In genomic region chr7:134520130-134520529, GRCh38 we compare ENCODE assay signal across 15 cellular contexts. TPM values are rescaled to one million over a fixed set of nuclear protein-coding genes. Genes with fewer than 3 reads are reported as not detected.
A peak's percentile ranks its signal among the peaks of the same experiment; 100 is the strongest.
DNase-seq lines count a peak whose midpoint lies in the region; ATAC-seq and TF ChIP-seq lines count a peak whose summit lies in the region.
"Had no signal": no experiment of that assay in that cellular context is flagged by ENCODE, and none has a peak within 500 bp of the region (broad histone marks: within the 10 kb centered on the region; RNA-seq: fewer than 3 reads in every experiment).

No MANE protein-coding gene starts in this region.

- intact Hi-C loops in heart right ventricle (cut with DNase I) = loop anchor here in 2 of 10 donors (2.0 kb wide), 1 partner anchor 87 kb away; no protein-coding TSS in a partner anchor
- intact Hi-C loops in Right ventricle myocardium inferior (cut with DNase I) = no loop called here

- TF ChIP-seq CTCF in heart right ventricle (IDR thresholded peaks at IDR 0.05) (peak in 6 of 9 donors; percentile 16 to 35 (median 23)), VCaP (conservative IDR thresholded peaks at IDR 0.05) (peak; percentile 41; the same call in 1 of the 2 replicates)

- H3K4me1 ChIP-seq in heart right ventricle = peaks cover 0 to 9% (median 0%) of the 10 kb centered on the region in 9 donors
- H3K4me1 ChIP-seq: lower lobe of right lung had no signal

- H3K9me3 ChIP-seq in heart right ventricle = no peaks in the 10 kb centered on the region
- H3K9me3 ChIP-seq: BLaER1, lower lobe of right lung had no signal

- DNase-seq in heart right ventricle (no peak), Right ventricle myocardium inferior (ENCODE audit: missing footprints) (no peak), hepatic stellate cell (ENCODE audit: low spot score) (peak; percentile 13), H4 (ENCODE audit: low spot score) (no peak)
- DNase-seq in activated CD4-positive, CD25-positive, alpha-beta regulatory T cell (lab: John Stamatoyannopoulos, UW) = no peak
- DNase-seq: activated naive CD8-positive, alpha-beta T cell treated with anti-CD3 and anti-CD28 coated beads for 36 hours; hypothalamus; lower lobe of right lung; NCI-H345; RPMI8226 had no signal

- no peaks in the 10 kb centered on the region for H3K36me3 ChIP-seq in heart right ventricle
- H3K36me3 ChIP-seq: BLaER1, lower lobe of right lung had no signal

- ATAC-seq in heart right ventricle (no peak), Right ventricle myocardium inferior (no peak), GM21526 (IDR thresholded peaks at IDR 0.05; ENCODE audit: low FRiP score, unreplicated experiment) (no peak), HG02610 (IDR thresholded peaks at IDR 0.05; ENCODE audit: unreplicated experiment) (no peak)
- ATAC-seq: lower lobe of right lung had no signal

- WGBS in heart right ventricle, 2 donors = 63 to 79% methylated on average over 4 of the region's 4 CpGs

- H3K27ac ChIP-seq in heart right ventricle = no peak overlapping the region
- H3K27ac ChIP-seq in VCaP = no peak overlapping the region
- H3K27ac ChIP-seq: BLaER1, lower lobe of right lung had no signal

- no peak overlapping the region for H3K4me3 ChIP-seq in heart right ventricle
- H3K4me3 ChIP-seq: BLaER1, lower lobe of right lung had no signal

- peaks cover 0 to 9% (median 0%) of the 10 kb centered on the region in 7 donors for H3K27me3 ChIP-seq in heart right ventricle
- H3K27me3 ChIP-seq: BLaER1 had no signal

RNA-seq across cellular contexts. Expression of gene AKR1B10, which starts 7.2 kb away (rescaled TPM):
- total RNA-seq in heart right ventricle (1 to 10 TPM in 1 of 10 donors, under 1 TPM in 1, not detected in 8; 0.79 to 1.1 TPM), Right ventricle myocardium inferior (not detected)
- under 1 TPM in 1 of 2 donors, not detected in 1; 0.09 TPM for polyA plus RNA-seq in heart right ventricle
- total RNA-seq in H4 (2014; rRNA removed; shearing (Covaris generic)) = 172 and 178 TPM in 2 replicates
- total RNA-seq: activated naive CD8-positive, alpha-beta T cell treated with anti-CD3 and anti-CD28 coated beads for 36 hours; lower lobe of right lung had no signal

RNA-seq across cellular contexts. Expression of gene AKR1B15, which starts 28.8 kb away (rescaled TPM):
- not detected for total RNA-seq in heart right ventricle
- polyA plus RNA-seq in heart right ventricle = not detected
- total RNA-seq in Right ventricle myocardium inferior = not detected
- total RNA-seq in H4 (2014; rRNA removed; shearing (Covaris generic)) = 0.14 TPM in 1 of 2 replicates, not detected in the other
- total RNA-seq: activated naive CD8-positive, alpha-beta T cell treated with anti-CD3 and anti-CD28 coated beads for 36 hours; lower lobe of right lung; omental fat pad had no signal

Comparison
In these comparisons a context has a peak if more than half of its experiments do, and no peak if none do; other contexts are left out.
1. RNA of gene AKR1B10, which starts 7.2 kb away (total RNA-seq): 172 to 178 TPM in H4; not detected in Right ventricle myocardium inferior (single experiment) and 0.79 to 1.1 TPM in heart right ventricle; every median in the first group is over 10 times any median in the second.